Comparison of ENCODE assay signal across 17 cellular contexts in genomic region chr4:8414377-8414776, GRCh38. TPM values are rescaled to one million over a fixed set of nuclear protein-coding genes. Genes with fewer than 3 reads are reported as not detected.
DNase-seq lines count a peak whose midpoint lies in the region; ATAC-seq and TF ChIP-seq lines count a peak whose summit lies in the region.
"Had no signal": no experiment of that assay in that cellular context is flagged by ENCODE, and none has a peak within 500 bp of the region (broad histone marks: within the 10 kb centered on the region; RNA-seq: fewer than 3 reads in every experiment).

No MANE protein-coding gene starts in this region.

- TF ChIP-seq CTCF in GM10266 (IDR thresholded peaks at IDR 0.05; ENCODE audit: control insufficient read depth, insufficient read depth, low read depth, missing control alignments): no peak

- H3K4me1 Mint-ChIP-seq in activated T-cell treated with anti-CD3 and anti-CD28 coated beads, Interleukin-2, amount 50 U/mL, for 4 hours (ENCODE audit: low read depth): peaks cover 33% of the 10 kb centered on the region

- intact Hi-C loops in head of caudate nucleus (cut with DNase I): no loop called here

- H3K27me3 Mint-ChIP-seq in activated T-cell treated with anti-CD3 and anti-CD28 coated beads, Interleukin-2, amount 50 U/mL, for 4 hours (ENCODE audit: low read depth): no peaks in the 10 kb centered on the region

- peak; percentile 69 for DNase-seq in H4 (ENCODE audit: low spot score)
- DNase-seq in SW480 (ENCODE audit: low spot score): peak; percentile 78
- DNase-seq in activated T-cell treated with anti-CD3 and anti-CD28 coated beads, Interleukin-2, amount 50 U/mL, for 4 hours: peak; percentile 26
- peak; percentile 67 for DNase-seq in myocyte (ENCODE audit: low read depth)
- DNase-seq in GM10266 (ENCODE audit: extremely low spot score): no peak
- DNase-seq in NCI-H2107 (lab: John Stamatoyannopoulos, UW): no peak
- DNase-seq in head of caudate nucleus: no peak
- DNase-seq: anterior cingulate cortex, DMS53, erythroblast, H9, kidney glomerular epithelial cell, NCI-H1417, NCI-H446 treated with DMSO at 0.1 percent for 48 hours, thyroid gland had no signal

- peaks cover 32% of the 10 kb centered on the region for H3K36me3 Mint-ChIP-seq in activated T-cell treated with anti-CD3 and anti-CD28 coated beads, Interleukin-2, amount 50 U/mL, for 4 hours (ENCODE audit: insufficient read depth)
- H3K36me3 Mint-ChIP-seq: WTC11 had no signal

- peak overlapping the region; percentile 5 for H3K4me3 Mint-ChIP-seq in activated T-cell treated with anti-CD3 and anti-CD28 coated beads, Interleukin-2, amount 50 U/mL, for 4 hours
- H3K4me3 Mint-ChIP-seq: H9, WTC11 had no signal

- peak; percentile 50 to 56 for ATAC-seq in activated T-cell treated with anti-CD3 and anti-CD28 coated beads, Interleukin-2, amount 50 U/mL, for 4 hours
- ATAC-seq: SK-N-SH treated with all-trans-retinoic acid at 6 μM for 48 hours, WTC11 had no signal

- H3K9me3 Mint-ChIP-seq in activated T-cell treated with anti-CD3 and anti-CD28 coated beads, Interleukin-2, amount 50 U/mL, for 4 hours: no peaks in the 10 kb centered on the region
- H3K9me3 Mint-ChIP-seq: H9, WTC11 had no signal

RNA-seq across cellular contexts. Expression of gene ACOX3, which starts 26.1 kb away (rescaled TPM):
- total RNA-seq in H4 (2014; rRNA removed; shearing (Covaris generic)): 19.3 and 23.4 TPM in 2 replicates
- total RNA-seq in activated T-cell treated with anti-CD3 and anti-CD28 coated beads, Interleukin-2, amount 50 U/mL, for 4 hours: 10 to 100 TPM; 20.1 to 35.8 (median 20.6) TPM
- total RNA-seq in myocyte: 24.7 and 31.7 TPM in 2 replicates
- 17.7 TPM for polyA plus RNA-seq in myocyte (2012)

RNA-seq across cellular contexts. Expression of gene TRMT44, which starts 26.2 kb away (rescaled TPM):
- 9.4 and 9.6 TPM in 2 replicates for total RNA-seq in H4 (2014; rRNA removed; shearing (Covaris generic))
- 10 to 100 TPM; 35.7 to 41.5 (median 41.0) TPM for total RNA-seq in activated T-cell treated with anti-CD3 and anti-CD28 coated beads, Interleukin-2, amount 50 U/mL, for 4 hours
- 20.1 and 23.9 TPM in 2 replicates for total RNA-seq in myocyte
- 9.9 TPM for polyA plus RNA-seq in myocyte (2012)

Comparison
In these comparisons a context has a peak if more than half of its experiments do, and no peak if none do; other contexts are left out.
1. DNase-seq: peak in H4 (single experiment), SW480 (single experiment), activated T-cell treated with anti-CD3 and anti-CD28 coated beads, Interleukin-2, amount 50 U/mL, for 4 hours (single experiment) and myocyte (single experiment); none in GM10266 (single experiment), NCI-H2107 (single experiment) and head of caudate nucleus (0 of 42).